ENCODE assay signal across 22 cellular contexts in the genomic region with DNA sequence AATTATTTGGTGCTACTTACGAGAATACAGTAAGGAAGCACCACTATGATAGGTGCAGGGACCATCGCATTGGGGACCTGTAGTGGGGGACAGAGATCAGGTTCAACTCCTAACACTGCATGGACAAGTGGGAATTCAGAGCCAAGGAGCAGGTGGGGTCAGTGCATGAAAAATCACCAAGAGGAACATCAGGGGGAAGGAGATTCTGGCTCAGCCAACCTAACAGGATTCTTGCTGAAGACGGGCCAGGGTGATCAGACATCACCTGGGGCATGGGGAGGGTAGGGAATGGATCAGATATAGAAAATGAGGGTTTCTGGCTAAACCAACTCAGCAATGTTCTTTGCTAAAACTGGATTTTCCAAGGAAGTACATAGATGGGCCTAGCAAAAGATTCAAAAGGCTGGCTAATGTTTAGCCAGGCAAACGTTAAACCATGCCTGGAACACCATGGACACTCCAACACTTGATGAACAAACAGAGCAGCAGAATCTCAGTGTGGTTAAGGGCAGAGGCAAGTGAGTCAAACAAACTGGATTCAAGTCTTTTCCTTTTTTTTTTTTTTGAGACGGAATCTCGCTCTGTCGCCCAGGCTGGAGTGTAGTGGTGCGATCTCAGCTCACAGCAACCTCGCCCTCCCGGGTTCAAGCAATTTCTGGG.
DNase-seq lines count a peak whose midpoint lies in the region; ATAC-seq and TF ChIP-seq lines count a peak whose summit lies in the region.
"Had no signal": no experiment of that assay in that cellular context is flagged by ENCODE, and none has a peak within 500 bp of the region (broad histone marks: within the 10 kb centered on the region; RNA-seq: fewer than 3 reads in every experiment).

No MANE protein-coding gene starts in this region.

- H3K36me3 Mint-ChIP-seq in central memory CD8-positive, alpha-beta T cell (ENCODE audit: insufficient read depth): no peaks in the 10 kb centered on the region
- H3K36me3 Mint-ChIP-seq in progenitor cell of endocrine pancreas (ENCODE audit: insufficient read depth): no peaks in the 10 kb centered on the region
- H3K36me3 Mint-ChIP-seq: CD14-positive monocyte had no signal

- H3K4me1 Mint-ChIP-seq in central memory CD8-positive, alpha-beta T cell: peaks cover 33% of the 10 kb centered on the region
- peaks cover 22% of the 10 kb centered on the region for H3K4me1 Mint-ChIP-seq in progenitor cell of endocrine pancreas (ENCODE audit: low read depth)

- ATAC-seq in central memory CD8-positive, alpha-beta T cell (replicated peaks; ENCODE audit: extremely low read depth, poor library complexity, severe bottlenecking): no peak
- peak; percentile 45 for ATAC-seq in left lung
- ATAC-seq: K562 had no signal

- no peak overlapping the region for H3K4me3 ChIP-seq in left lung
- H3K4me3 ChIP-seq: cardiac muscle cell, K562, Peyer's patch, right atrium auricular region had no signal

- H3K27me3 ChIP-seq in left lung: no peaks in the 10 kb centered on the region
- H3K27me3 ChIP-seq: cardiac muscle cell, Peyer's patch, right atrium auricular region had no signal

- H3K4me3 Mint-ChIP-seq in central memory CD8-positive, alpha-beta T cell: no peak overlapping the region
- H3K4me3 Mint-ChIP-seq in progenitor cell of endocrine pancreas (ENCODE audit: low read depth): no peak overlapping the region
- H3K4me3 Mint-ChIP-seq: activated CD4-positive, alpha-beta memory T cell treated with anti-CD3 and anti-CD28 coated beads, Interleukin-2, amount 10 ng/mL, durations not matched to agents 7 days and 5 days; CD14-positive monocyte; T-helper 2 cell treated with Interferon-gamma antibody and Interleukin-4, amounts not matched to agents 5 μg/mL and 100 μg/mL, for 36 hours had no signal

- no peaks in the 10 kb centered on the region for H3K9me3 ChIP-seq in left lung
- H3K9me3 ChIP-seq: Peyer's patch, right atrium auricular region, SK-N-SH had no signal

- H3K27me3 Mint-ChIP-seq in central memory CD8-positive, alpha-beta T cell: no peaks in the 10 kb centered on the region
- no peaks in the 10 kb centered on the region for H3K27me3 Mint-ChIP-seq in progenitor cell of endocrine pancreas
- H3K27me3 Mint-ChIP-seq: activated CD4-positive, alpha-beta memory T cell treated with anti-CD3 and anti-CD28 coated beads, Interleukin-2, amount 10 ng/mL, durations not matched to agents 7 days and 5 days had no signal

- no peaks in the 10 kb centered on the region for H3K9me3 Mint-ChIP-seq in central memory CD8-positive, alpha-beta T cell
- H3K9me3 Mint-ChIP-seq in progenitor cell of endocrine pancreas (ENCODE audit: low read depth): no peaks in the 10 kb centered on the region
- H3K9me3 Mint-ChIP-seq: activated CD4-positive, alpha-beta memory T cell treated with anti-CD3 and anti-CD28 coated beads, Interleukin-2, amount 10 ng/mL, durations not matched to agents 7 days and 5 days; T-helper 2 cell treated with Interferon-gamma antibody and Interleukin-4, amounts not matched to agents 5 μg/mL and 100 μg/mL, for 36 hours had no signal

- TF ChIP-seq CTCF in C4-2B (conservative IDR thresholded peaks at IDR 0.05) (no peak), left lung (IDR thresholded peaks at IDR 0.05) (no peak), progenitor cell of endocrine pancreas (IDR thresholded peaks at IDR 0.05; ENCODE audit: unreplicated experiment) (no peak)

- H3K27ac ChIP-seq in C4-2B: peak overlapping the region; percentile 10; the same call in 1 of the 2 replicates
- no peak overlapping the region for H3K27ac ChIP-seq in left lung
- H3K27ac ChIP-seq: cardiac muscle cell, Peyer's patch had no signal

- no peaks in the 10 kb centered on the region for H3K36me3 ChIP-seq in left lung
- H3K36me3 ChIP-seq: cardiac muscle cell, Peyer's patch, right atrium auricular region had no signal

- peaks cover 0 to 8% of the 10 kb centered on the region in 2 donors for H3K4me1 ChIP-seq in left lung
- H3K4me1 ChIP-seq: Peyer's patch had no signal

- H3K27ac Mint-ChIP-seq in central memory CD8-positive, alpha-beta T cell (ENCODE audit: low read depth): peak overlapping the region; percentile 56
- peak overlapping the region; percentile 23 for H3K27ac Mint-ChIP-seq in progenitor cell of endocrine pancreas
- H3K27ac Mint-ChIP-seq: activated CD4-positive, alpha-beta memory T cell treated with anti-CD3 and anti-CD28 coated beads, Interleukin-2, amount 10 ng/mL, durations not matched to agents 7 days and 5 days; CD14-positive monocyte; T-helper 2 cell treated with Interferon-gamma antibody and Interleukin-4, amounts not matched to agents 5 μg/mL and 100 μg/mL, for 36 hours had no signal

- no peak for DNase-seq in central memory CD8-positive, alpha-beta T cell (ENCODE audit: low spot score in 2 of 2)
- DNase-seq in left lung (no peak), progenitor cell of endocrine pancreas (ENCODE audit: low spot score, unreplicated experiment) (no peak), mucosa of gallbladder (ENCODE audit: low spot score) (no peak), NCI-H1694 treated with DMSO at 0.1 percent for 48 hours (lab: John Stamatoyannopoulos, UW) (no peak), SIG-M5 treated with dmso at 0.1 percent for 504 hours (lab: John Stamatoyannopoulos, UW; ENCODE audit: unreplicated experiment) (no peak), SHP77 treated with DMSO at 0.1 percent for 48 hours (lab: John Stamatoyannopoulos, UW) (no peak)
- DNase-seq: activated CD4-positive, alpha-beta memory T cell treated with anti-CD3 and anti-CD28 coated beads, Interleukin-2, amount 10 ng/mL, durations not matched to agents 7 days and 5 days; activated CD4-positive, CD25-positive, alpha-beta regulatory T cell; activated gamma-delta T cell treated with Interleukin-2 at 50 U/mL for 16 hours; activated T-cell treated with anti-CD3 and anti-CD28 coated beads for 4 hours; DMS 273 treated with DMSO at 0.1 percent for 48 hours; MV-4-11; NCI-H187; SK-N-SH had no signal

- intact Hi-C loops in left lung (cut with DNase I): no loop called here
